In the genomic region with DNA sequence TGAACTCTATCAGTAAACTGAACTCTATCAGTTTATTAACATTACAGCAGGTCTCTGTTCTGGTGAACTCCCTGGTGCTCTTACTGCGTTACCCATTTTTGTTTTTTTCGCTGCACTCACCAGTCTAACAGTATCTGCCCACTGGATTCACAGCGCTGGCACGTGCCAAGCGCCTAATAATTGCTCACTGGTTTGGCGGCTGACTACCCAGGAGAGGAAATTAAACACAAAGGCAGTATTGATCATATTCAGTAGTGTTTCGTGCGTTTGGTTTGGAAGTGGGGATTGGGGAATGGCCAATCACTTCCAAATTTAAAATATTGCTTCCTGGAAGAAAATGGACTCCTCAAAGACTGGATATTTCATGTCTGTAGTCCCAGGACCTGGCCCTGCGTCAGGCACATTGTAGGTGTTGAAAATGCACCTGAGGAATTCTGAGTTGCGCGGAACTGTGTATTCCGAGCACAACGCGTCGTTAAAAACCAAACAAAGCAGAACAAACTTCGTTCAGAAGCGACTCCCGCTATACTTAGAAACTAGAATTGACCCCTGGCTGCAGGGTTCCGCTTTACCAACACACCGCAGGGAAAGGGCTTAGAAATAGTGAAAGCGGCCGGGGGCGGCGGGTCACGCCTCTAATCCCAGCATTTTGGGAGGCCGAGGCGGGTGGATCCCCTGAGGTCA, we compare ENCODE assay signal across 1 cellular context.
TF ChIP-seq lines count a peak whose summit lies in the region.

No MANE protein-coding gene starts in this region.

TF ChIP-seq in HepG2, 621 proteins besides CTCF, POLR2A, EP300 and RAD21 (continued from another document and continues in another):
- no peak; the same call in 1 of the 2 replicates for TF ChIP-seq KDM3A (CRISPR knock-in tag; IDR thresholded peaks at IDR 0.05; ENCODE audit: low read depth)
- TF ChIP-seq ZNF703 (CRISPR knock-in tag; IDR thresholded peaks at IDR 0.05; ENCODE audit: borderline replicate concordance), result 0 out of 2 replicates have a peak, but pooled peaks have one; percentile 38
- TF ChIP-seq ZNF367 (CRISPR knock-in tag; IDR thresholded peaks at IDR 0.05; ENCODE audit: borderline replicate concordance), result no peak
- TF ChIP-seq ZNF329 (CRISPR knock-in tag; IDR thresholded peaks at IDR 0.05; ENCODE audit: low read depth), result no peak
- TF ChIP-seq MAF1 (CRISPR knock-in tag; IDR thresholded peaks at IDR 0.05; ENCODE audit: borderline replicate concordance), result no peak
- peak; percentile 79; the same call in 1 of the 2 replicates for TF ChIP-seq ADNP (CRISPR knock-in tag; IDR thresholded peaks at IDR 0.05)
- TF ChIP-seq FOXJ3 (CRISPR knock-in tag; IDR thresholded peaks at IDR 0.05; ENCODE audit: borderline replicate concordance), result peak; percentile 64
- TF ChIP-seq ATF7 (IDR thresholded peaks at IDR 0.05), result no peak
- no peak for TF ChIP-seq ATF7 (CRISPR knock-in tag; IDR thresholded peaks at IDR 0.05)
- no peak for TF ChIP-seq ZSCAN12 (CRISPR knock-in tag; IDR thresholded peaks at IDR 0.05)
- TF ChIP-seq, protein P1, sequence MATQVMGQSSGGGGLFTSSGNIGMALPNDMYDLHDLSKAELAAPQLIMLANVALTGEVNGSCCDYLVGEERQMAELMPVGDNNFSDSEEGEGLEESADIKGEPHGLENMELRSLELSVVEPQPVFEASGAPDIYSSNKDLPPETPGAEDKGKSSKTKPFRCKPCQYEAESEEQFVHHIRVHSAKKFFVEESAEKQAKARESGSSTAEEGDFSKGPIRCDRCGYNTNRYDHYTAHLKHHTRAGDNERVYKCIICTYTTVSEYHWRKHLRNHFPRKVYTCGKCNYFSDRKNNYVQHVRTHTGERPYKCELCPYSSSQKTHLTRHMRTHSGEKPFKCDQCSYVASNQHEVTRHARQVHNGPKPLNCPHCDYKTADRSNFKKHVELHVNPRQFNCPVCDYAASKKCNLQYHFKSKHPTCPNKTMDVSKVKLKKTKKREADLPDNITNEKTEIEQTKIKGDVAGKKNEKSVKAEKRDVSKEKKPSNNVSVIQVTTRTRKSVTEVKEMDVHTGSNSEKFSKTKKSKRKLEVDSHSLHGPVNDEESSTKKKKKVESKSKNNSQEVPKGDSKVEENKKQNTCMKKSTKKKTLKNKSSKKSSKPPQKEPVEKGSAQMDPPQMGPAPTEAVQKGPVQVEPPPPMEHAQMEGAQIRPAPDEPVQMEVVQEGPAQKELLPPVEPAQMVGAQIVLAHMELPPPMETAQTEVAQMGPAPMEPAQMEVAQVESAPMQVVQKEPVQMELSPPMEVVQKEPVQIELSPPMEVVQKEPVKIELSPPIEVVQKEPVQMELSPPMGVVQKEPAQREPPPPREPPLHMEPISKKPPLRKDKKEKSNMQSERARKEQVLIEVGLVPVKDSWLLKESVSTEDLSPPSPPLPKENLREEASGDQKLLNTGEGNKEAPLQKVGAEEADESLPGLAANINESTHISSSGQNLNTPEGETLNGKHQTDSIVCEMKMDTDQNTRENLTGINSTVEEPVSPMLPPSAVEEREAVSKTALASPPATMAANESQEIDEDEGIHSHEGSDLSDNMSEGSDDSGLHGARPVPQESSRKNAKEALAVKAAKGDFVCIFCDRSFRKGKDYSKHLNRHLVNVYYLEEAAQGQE (IDR thresholded peaks at IDR 0.05; ENCODE audit: borderline replicate concordance in 1 of 2, low read depth in 1 of 2, low read length in 2 of 2), result no peak
- TF ChIP-seq, protein P2, sequence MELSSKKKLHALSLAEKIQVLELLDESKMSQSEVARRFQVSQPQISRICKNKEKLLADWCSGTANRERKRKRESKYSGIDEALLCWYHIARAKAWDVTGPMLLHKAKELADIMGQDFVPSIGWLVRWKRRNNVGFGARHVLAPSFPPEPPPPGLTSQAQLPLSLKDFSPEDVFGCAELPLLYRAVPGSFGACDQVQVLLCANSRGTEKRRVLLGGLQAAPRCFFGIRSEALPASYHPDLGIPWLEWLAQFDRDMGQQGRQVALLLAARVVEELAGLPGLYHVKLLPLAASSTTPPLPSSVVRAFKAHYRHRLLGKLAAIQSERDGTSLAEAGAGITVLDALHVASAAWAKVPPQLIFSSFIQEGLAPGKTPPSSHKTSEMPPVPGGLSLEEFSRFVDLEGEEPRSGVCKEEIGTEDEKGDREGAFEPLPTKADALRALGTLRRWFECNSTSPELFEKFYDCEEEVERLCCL (CRISPR knock-in tag; IDR thresholded peaks at IDR 0.05; ENCODE audit: borderline replicate concordance), result no peak
- TF ChIP-seq ZNF33A (CRISPR knock-in tag; IDR thresholded peaks at IDR 0.05; ENCODE audit: borderline replicate concordance), result no peak
- TF ChIP-seq, protein P3, sequence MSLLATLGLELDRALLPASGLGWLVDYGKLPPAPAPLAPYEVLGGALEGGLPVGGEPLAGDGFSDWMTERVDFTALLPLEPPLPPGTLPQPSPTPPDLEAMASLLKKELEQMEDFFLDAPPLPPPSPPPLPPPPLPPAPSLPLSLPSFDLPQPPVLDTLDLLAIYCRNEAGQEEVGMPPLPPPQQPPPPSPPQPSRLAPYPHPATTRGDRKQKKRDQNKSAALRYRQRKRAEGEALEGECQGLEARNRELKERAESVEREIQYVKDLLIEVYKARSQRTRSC (CRISPR knock-in tag; IDR thresholded peaks at IDR 0.05; ENCODE audit: low read depth), result no peak
- TF ChIP-seq ZNF235 (CRISPR knock-in tag; IDR thresholded peaks at IDR 0.05; ENCODE audit: borderline replicate concordance), result no peak
- TF ChIP-seq ZNF761 (CRISPR knock-in tag; conservative IDR thresholded peaks at IDR 0.05), result no peak
- no peak for TF ChIP-seq MBNL3 (CRISPR knock-in tag; conservative IDR thresholded peaks at IDR 0.05)
- TF ChIP-seq FOXO1 (CRISPR knock-in tag; IDR thresholded peaks at IDR 0.05), result no peak
- no peak; the same call in 1 of the 2 replicates for TF ChIP-seq ZIK1 (CRISPR knock-in tag; IDR thresholded peaks at IDR 0.05; ENCODE audit: borderline replicate concordance, low read depth)
- TF ChIP-seq LCORL (IDR thresholded peaks at IDR 0.05), result no peak
- TF ChIP-seq LCORL (CRISPR knock-in tag; IDR thresholded peaks at IDR 0.05), result peak; percentile 23; the same call in 1 of the 2 replicates
- TF ChIP-seq GABPB1 (CRISPR knock-in tag; IDR thresholded peaks at IDR 0.05), result no peak
- TF ChIP-seq, protein P4, sequence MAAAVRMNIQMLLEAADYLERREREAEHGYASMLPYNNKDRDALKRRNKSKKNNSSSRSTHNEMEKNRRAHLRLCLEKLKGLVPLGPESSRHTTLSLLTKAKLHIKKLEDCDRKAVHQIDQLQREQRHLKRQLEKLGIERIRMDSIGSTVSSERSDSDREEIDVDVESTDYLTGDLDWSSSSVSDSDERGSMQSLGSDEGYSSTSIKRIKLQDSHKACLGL (CRISPR knock-in tag; IDR thresholded peaks at IDR 0.05), result 0 out of 2 replicates have a peak, but pooled peaks have one; percentile 46
- TF ChIP-seq, protein P5, sequence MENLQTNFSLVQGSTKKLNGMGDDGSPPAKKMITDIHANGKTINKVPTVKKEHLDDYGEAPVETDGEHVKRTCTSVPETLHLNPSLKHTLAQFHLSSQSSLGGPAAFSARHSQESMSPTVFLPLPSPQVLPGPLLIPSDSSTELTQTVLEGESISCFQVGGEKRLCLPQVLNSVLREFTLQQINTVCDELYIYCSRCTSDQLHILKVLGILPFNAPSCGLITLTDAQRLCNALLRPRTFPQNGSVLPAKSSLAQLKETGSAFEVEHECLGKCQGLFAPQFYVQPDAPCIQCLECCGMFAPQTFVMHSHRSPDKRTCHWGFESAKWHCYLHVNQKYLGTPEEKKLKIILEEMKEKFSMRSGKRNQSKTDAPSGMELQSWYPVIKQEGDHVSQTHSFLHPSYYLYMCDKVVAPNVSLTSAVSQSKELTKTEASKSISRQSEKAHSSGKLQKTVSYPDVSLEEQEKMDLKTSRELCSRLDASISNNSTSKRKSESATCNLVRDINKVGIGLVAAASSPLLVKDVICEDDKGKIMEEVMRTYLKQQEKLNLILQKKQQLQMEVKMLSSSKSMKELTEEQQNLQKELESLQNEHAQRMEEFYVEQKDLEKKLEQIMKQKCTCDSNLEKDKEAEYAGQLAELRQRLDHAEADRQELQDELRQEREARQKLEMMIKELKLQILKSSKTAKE (CRISPR knock-in tag; IDR thresholded peaks at IDR 0.05; ENCODE audit: borderline replicate concordance), result no peak
- TF ChIP-seq, protein P6, sequence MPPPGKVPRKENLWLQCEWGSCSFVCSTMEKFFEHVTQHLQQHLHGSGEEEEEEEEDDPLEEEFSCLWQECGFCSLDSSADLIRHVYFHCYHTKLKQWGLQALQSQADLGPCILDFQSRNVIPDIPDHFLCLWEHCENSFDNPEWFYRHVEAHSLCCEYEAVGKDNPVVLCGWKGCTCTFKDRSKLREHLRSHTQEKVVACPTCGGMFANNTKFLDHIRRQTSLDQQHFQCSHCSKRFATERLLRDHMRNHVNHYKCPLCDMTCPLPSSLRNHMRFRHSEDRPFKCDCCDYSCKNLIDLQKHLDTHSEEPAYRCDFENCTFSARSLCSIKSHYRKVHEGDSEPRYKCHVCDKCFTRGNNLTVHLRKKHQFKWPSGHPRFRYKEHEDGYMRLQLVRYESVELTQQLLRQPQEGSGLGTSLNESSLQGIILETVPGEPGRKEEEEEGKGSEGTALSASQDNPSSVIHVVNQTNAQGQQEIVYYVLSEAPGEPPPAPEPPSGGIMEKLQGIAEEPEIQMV (CRISPR knock-in tag; IDR thresholded peaks at IDR 0.05; ENCODE audit: low read depth), result no peak
- no peak for TF ChIP-seq MED8 (CRISPR knock-in tag; IDR thresholded peaks at IDR 0.05; ENCODE audit: insufficient replicate concordance)
- no peak for TF ChIP-seq HDAC6 (IDR thresholded peaks at IDR 0.05; ENCODE audit: low read depth, low read length)
- TF ChIP-seq IKZF1 (IDR thresholded peaks at IDR 0.05), result no peak
- TF ChIP-seq NBN (conservative IDR thresholded peaks at IDR 0.05), result no peak
- TF ChIP-seq, protein P7, sequence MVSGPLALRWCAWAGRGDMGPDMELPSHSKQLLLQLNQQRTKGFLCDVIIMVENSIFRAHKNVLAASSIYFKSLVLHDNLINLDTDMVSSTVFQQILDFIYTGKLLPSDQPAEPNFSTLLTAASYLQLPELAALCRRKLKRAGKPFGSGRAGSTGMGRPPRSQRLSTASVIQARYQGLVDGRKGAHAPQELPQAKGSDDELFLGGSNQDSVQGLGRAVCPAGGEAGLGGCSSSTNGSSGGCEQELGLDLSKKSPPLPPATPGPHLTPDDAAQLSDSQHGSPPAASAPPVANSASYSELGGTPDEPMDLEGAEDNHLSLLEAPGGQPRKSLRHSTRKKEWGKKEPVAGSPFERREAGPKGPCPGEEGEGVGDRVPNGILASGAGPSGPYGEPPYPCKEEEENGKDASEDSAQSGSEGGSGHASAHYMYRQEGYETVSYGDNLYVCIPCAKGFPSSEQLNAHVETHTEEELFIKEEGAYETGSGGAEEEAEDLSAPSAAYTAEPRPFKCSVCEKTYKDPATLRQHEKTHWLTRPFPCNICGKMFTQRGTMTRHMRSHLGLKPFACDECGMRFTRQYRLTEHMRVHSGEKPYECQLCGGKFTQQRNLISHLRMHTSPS (CRISPR knock-in tag; IDR thresholded peaks at IDR 0.05; ENCODE audit: low read depth), result no peak
- no peak for TF ChIP-seq CCDC6 (CRISPR knock-in tag; IDR thresholded peaks at IDR 0.05)
- TF ChIP-seq, protein P8, sequence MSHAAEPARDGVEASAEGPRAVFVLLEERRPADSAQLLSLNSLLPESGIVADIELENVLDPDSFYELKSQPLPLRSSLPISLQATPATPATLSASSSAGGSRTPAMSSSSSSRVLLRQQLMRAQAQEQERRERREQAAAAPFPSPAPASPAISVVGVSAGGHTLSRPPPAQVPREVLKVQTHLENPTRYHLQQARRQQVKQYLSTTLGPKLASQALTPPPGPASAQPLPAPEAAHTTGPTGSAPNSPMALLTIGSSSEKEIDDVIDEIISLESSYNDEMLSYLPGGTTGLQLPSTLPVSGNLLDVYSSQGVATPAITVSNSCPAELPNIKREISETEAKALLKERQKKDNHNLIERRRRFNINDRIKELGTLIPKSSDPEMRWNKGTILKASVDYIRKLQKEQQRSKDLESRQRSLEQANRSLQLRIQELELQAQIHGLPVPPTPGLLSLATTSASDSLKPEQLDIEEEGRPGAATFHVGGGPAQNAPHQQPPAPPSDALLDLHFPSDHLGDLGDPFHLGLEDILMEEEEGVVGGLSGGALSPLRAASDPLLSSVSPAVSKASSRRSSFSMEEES (CRISPR knock-in tag; IDR thresholded peaks at IDR 0.05), result 0 out of 2 replicates have a peak, but pooled peaks have one; percentile 1
- TF ChIP-seq STAG1 (CRISPR knock-in tag; IDR thresholded peaks at IDR 0.05), result no peak
- TF ChIP-seq CHD4 (IDR thresholded peaks at IDR 0.05; ENCODE audit: borderline replicate concordance, low read length), result peak; percentile 83; the same call in 1 of the 2 replicates
- TF ChIP-seq, protein P9, sequence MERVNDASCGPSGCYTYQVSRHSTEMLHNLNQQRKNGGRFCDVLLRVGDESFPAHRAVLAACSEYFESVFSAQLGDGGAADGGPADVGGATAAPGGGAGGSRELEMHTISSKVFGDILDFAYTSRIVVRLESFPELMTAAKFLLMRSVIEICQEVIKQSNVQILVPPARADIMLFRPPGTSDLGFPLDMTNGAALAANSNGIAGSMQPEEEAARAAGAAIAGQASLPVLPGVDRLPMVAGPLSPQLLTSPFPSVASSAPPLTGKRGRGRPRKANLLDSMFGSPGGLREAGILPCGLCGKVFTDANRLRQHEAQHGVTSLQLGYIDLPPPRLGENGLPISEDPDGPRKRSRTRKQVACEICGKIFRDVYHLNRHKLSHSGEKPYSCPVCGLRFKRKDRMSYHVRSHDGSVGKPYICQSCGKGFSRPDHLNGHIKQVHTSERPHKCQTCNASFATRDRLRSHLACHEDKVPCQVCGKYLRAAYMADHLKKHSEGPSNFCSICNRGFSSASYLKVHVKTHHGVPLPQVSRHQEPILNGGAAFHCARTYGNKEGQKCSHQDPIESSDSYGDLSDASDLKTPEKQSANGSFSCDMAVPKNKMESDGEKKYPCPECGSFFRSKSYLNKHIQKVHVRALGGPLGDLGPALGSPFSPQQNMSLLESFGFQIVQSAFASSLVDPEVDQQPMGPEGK (CRISPR knock-in tag; IDR thresholded peaks at IDR 0.05), result no peak
- TF ChIP-seq ZNF460 (CRISPR knock-in tag; IDR thresholded peaks at IDR 0.05; ENCODE audit: borderline replicate concordance), result no peak
- TF ChIP-seq, protein P10, sequence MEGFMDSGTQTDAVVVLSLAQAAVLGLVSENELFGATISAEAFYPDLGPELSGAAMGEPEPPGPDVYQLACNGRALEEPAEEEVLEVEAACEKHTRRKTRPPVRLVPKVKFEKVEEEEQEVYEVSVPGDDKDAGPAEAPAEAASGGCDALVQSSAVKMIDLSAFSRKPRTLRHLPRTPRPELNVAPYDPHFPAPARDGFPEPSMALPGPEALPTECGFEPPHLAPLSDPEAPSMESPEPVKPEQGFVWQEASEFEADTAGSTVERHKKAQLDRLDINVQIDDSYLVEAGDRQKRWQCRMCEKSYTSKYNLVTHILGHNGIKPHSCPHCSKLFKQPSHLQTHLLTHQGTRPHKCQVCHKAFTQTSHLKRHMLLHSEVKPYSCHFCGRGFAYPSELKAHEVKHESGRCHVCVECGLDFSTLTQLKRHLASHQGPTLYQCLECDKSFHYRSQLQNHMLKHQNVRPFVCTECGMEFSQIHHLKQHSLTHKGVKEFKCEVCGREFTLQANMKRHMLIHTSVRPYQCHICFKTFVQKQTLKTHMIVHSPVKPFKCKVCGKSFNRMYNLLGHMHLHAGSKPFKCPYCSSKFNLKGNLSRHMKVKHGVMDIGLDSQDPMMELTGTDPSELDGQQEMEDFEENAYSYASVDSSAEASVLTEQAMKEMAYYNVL (CRISPR knock-in tag; IDR thresholded peaks at IDR 0.05; ENCODE audit: borderline replicate concordance), result 0 out of 2 replicates have a peak, but pooled peaks have one; percentile 43
- TF ChIP-seq THYN1 (CRISPR knock-in tag; IDR thresholded peaks at IDR 0.05; ENCODE audit: borderline replicate concordance, low read depth), result no peak
- no peak for TF ChIP-seq NCOA5 (CRISPR knock-in tag; IDR thresholded peaks at IDR 0.05)
